In the genomic region with DNA sequence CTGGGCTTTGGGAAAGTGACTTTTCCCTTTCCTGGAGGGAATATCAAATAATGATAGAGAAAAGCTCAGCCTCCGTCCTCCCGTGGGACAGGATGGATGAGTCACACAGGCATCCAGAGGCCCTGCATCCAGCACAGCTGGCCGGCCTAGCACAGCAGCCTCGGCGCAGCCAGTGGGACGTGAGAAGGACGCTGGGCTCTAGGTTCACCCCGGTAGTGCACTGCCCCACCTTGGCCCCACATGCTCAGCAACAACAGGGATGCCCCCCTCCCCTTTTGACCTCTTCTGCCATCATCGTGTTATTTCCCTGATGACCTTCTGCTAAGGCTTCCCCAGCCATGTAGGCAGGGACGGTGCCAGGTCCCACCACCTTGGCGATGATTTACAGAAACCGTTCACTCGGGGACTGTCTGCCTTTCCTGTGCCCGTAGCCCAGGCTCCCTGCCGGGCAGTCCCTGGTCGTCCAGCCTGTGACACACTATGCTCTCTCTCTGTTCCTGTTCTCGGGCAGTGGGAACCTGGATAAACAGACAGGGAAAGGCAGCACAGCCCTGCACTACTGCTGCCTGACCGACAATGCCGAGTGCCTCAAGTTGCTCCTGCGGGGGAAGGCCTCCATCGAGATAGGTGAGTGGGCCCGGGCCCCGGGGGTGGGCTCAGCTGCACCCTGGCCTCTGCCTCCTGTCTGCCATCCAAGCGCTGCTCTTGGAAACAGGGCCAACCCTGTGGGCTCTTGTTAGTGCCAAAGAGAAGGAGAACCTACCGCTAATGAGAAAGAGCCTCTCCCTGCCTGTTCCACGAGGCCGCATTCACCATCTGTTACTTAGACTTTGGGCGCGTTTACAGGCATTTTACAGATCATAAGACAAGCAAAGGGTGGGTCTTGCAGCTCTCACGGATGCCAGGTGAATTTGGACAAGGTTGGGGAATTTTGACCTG, we compare ENCODE assay signal across 9 cellular contexts. TPM values are rescaled to one million over a fixed set of nuclear protein-coding genes. Genes with fewer than 3 reads are reported as not detected.
DNase-seq lines count a peak whose midpoint lies in the region; ATAC-seq and TF ChIP-seq lines count a peak whose summit lies in the region.
"Had no signal": no experiment of that assay in that cellular context is flagged by ENCODE, and none has a peak within 500 bp of the region (broad histone marks: within the 10 kb centered on the region; RNA-seq: fewer than 3 reads in every experiment).

No MANE protein-coding gene starts in this region.

- in situ Hi-C loops in astrocyte of the spinal cord (cut with HindIII; ENCODE audit: low sequenced_read_pairs) = no loop called here

- intact Hi-C loops in left ventricle myocardium superior (cut with micrococcal nuclease) = no loop called here

- DNase-seq in HFF-Myc (ENCODE audit: extremely low read depth, low read depth) (peak; percentile 67), astrocyte of the spinal cord (ENCODE audit: low read depth, low spot score) (peak; percentile 77), left ventricle myocardium superior (peak; percentile 88), HuH-7.5 (ENCODE audit: low spot score) (no peak)
- DNase-seq in stimulated activated naive CD4-positive, alpha-beta T cell (lab: John Stamatoyannopoulos, UW) = no peak
- DNase-seq in central memory CD4-positive, alpha-beta T cell = no peak
- DNase-seq: NCI-H2029 treated with DMSO at 0.1 percent for 48 hours had no signal

- peak overlapping the region; percentile 97 for H3K27ac ChIP-seq in subcutaneous abdominal adipose tissue (ENCODE audit: low read depth, low read length)

- TF ChIP-seq CTCF in HFF-Myc (IDR thresholded peaks at IDR 0.05; ENCODE audit: low read depth, low read length, missing control alignments) (no peak), astrocyte of the spinal cord (IDR thresholded peaks at IDR 0.05; ENCODE audit: low read depth, low read length) (no peak)

- H3K4me3 ChIP-seq in HFF-Myc (replicated peaks; ENCODE audit: low read depth, low read length) (no peak overlapping the region), astrocyte of the spinal cord (ENCODE audit: low read depth, low read length) (no peak overlapping the region), subcutaneous abdominal adipose tissue (ENCODE audit: low read depth in 1 of 5, low read length in 5 of 5) (peak overlapping the region in 1 of 5 donors; percentile 3)

- H3K9me3 ChIP-seq in subcutaneous abdominal adipose tissue (ENCODE audit: control insufficient read depth in 5 of 5, low read length in 5 of 5) = no peaks in the 10 kb centered on the region

- peaks cover 29 to 54% (median 51%) of the 10 kb centered on the region in 5 donors for H3K4me1 ChIP-seq in subcutaneous abdominal adipose tissue (ENCODE audit: control insufficient read depth in 5 of 5, insufficient read depth in 5 of 5, low read length in 5 of 5)

- peaks cover 6 to 65% (median 59%) of the 10 kb centered on the region in 5 donors for H3K36me3 ChIP-seq in subcutaneous abdominal adipose tissue (ENCODE audit: control insufficient read depth in 5 of 5, insufficient read depth in 5 of 5, low read length in 5 of 5)

- peak; percentile 88 for ATAC-seq in left ventricle myocardium superior
- no peak for ATAC-seq in GM18870 (IDR thresholded peaks at IDR 0.05; ENCODE audit: unreplicated experiment)

- H3K9ac ChIP-seq in subcutaneous abdominal adipose tissue (ENCODE audit: low read length in 5 of 5) = peak overlapping the region; percentile 7 to 95 (median 60)

- H3K27me3 ChIP-seq in subcutaneous abdominal adipose tissue (ENCODE audit: control insufficient read depth in 5 of 5, insufficient read depth in 4 of 5, low read length in 5 of 5) = peaks cover 0 to 4% (median 0%) of the 10 kb centered on the region in 5 donors

RNA-seq across cellular contexts. Expression of a gene that starts 44.6 kb away (rescaled TPM):
- total RNA-seq in left ventricle myocardium superior = 102 TPM

RNA-seq across cellular contexts. Expression of a gene that starts 44.8 kb away (rescaled TPM):
- total RNA-seq in left ventricle myocardium superior = 15.5 TPM

Comparison
In these comparisons a context has a peak if more than half of its experiments do, and no peak if none do; other contexts are left out.
1. DNase-seq: peak in HFF-Myc (single experiment), astrocyte of the spinal cord (single experiment) and left ventricle myocardium superior (single experiment); none in HuH-7.5 (single experiment), stimulated activated naive CD4-positive, alpha-beta T cell (0 of 6) and central memory CD4-positive, alpha-beta T cell (single experiment).